ENCODE assay signal across 16 cellular contexts in genomic region chr14:99187858-99188257, GRCh38.
A peak's percentile ranks its signal among the peaks of the same experiment; 100 is the strongest.
DNase-seq lines count a peak whose midpoint lies in the region; ATAC-seq and TF ChIP-seq lines count a peak whose summit lies in the region.
"Had no signal": no experiment of that assay in that cellular context is flagged by ENCODE, and none has a peak within 500 bp of the region (broad histone marks: within the 10 kb centered on the region; RNA-seq: fewer than 3 reads in every experiment).

No MANE protein-coding gene starts in this region.

- 71 to 87% methylated on average over 8 of the region's 8 CpGs for WGBS in sigmoid colon, 2 donors

- TF ChIP-seq POLR2A in sigmoid colon (IDR thresholded peaks at IDR 0.05): no peak

- H3K27ac Mint-ChIP-seq in T-helper 17 cell (peak overlapping the region; percentile 100), nephron progenitor cell (no peak overlapping the region)
- peak overlapping the region; percentile 100 for H3K27ac Mint-ChIP-seq in activated naive CD8-positive, alpha-beta T cell

- no peaks in the 10 kb centered on the region for H3K9me2 ChIP-seq in neural cell (ENCODE audit: insufficient read depth, low read length)

- H3K36me3 ChIP-seq in neural cell (ENCODE audit: insufficient read depth, low read length) (no peaks in the 10 kb centered on the region), sigmoid colon (no peaks in the 10 kb centered on the region)
- H3K36me3 ChIP-seq: gastroesophageal sphincter had no signal

- TF ChIP-seq RAD21 in neural cell (conservative IDR thresholded peaks at IDR 0.05): no peak

- TF ChIP-seq CTCF in neural cell (IDR thresholded peaks at IDR 0.05; ENCODE audit: poor library complexity, severe bottlenecking) (no peak), sigmoid colon (IDR thresholded peaks at IDR 0.05) (no peak), nephron progenitor cell (IDR thresholded peaks at IDR 0.05) (no peak)

- H3F3A ChIP-seq in neural cell (ENCODE audit: insufficient read depth, low read length, poor library complexity, severe bottlenecking): no peaks in the 10 kb centered on the region

- no peaks in the 10 kb centered on the region for H3K9me3 Mint-ChIP-seq in activated naive CD8-positive, alpha-beta T cell (ENCODE audit: low read depth)
- H3K9me3 Mint-ChIP-seq in nephron progenitor cell: no peaks in the 10 kb centered on the region

- H3K9ac ChIP-seq in neural cell (ENCODE audit: low read length): no peak overlapping the region

- no peaks in the 10 kb centered on the region for H3K27me3 ChIP-seq in neural cell (ENCODE audit: insufficient read depth, low read depth, low read length)
- H3K27me3 ChIP-seq in sigmoid colon: no peaks in the 10 kb centered on the region
- H3K27me3 ChIP-seq: gastroesophageal sphincter had no signal

- in situ Hi-C loops in KBM-7 (cut with MboI; ENCODE audit: low pct_unique_long_range_greater_than_20kb, low sequenced_read_pairs): no loop called here

- peaks cover 2% of the 10 kb centered on the region for H3K36me3 Mint-ChIP-seq in T-helper 17 cell (ENCODE audit: low read depth)
- peaks cover 5% of the 10 kb centered on the region for H3K36me3 Mint-ChIP-seq in activated naive CD8-positive, alpha-beta T cell
- no peaks in the 10 kb centered on the region for H3K36me3 Mint-ChIP-seq in nephron progenitor cell (ENCODE audit: low read depth)

- H3K79me2 ChIP-seq in neural cell (replicated peaks; ENCODE audit: insufficient read depth, low read length): peaks cover 92% of the 10 kb centered on the region

- peak overlapping the region; percentile 5 for H3K4me3 ChIP-seq in neural cell (ENCODE audit: low read length)
- H3K4me3 ChIP-seq in sigmoid colon: no peak overlapping the region
- H3K4me3 ChIP-seq: gastroesophageal sphincter, PC-9 had no signal

- intact Hi-C loops in sigmoid colon (cut with DNase I): no loop called here

- H3K4me1 Mint-ChIP-seq in T-helper 17 cell (peaks cover 86% of the 10 kb centered on the region), nephron progenitor cell (peaks cover 33% of the 10 kb centered on the region)
- peaks cover 95% of the 10 kb centered on the region for H3K4me1 Mint-ChIP-seq in activated naive CD8-positive, alpha-beta T cell (ENCODE audit: low read depth)

- H3K4me2 ChIP-seq in neural cell (ENCODE audit: low read length): peak overlapping the region; percentile 5
- H3K4me2 ChIP-seq: PC-9 had no signal

- peaks cover 0 to 18% (median 14%) of the 10 kb centered on the region in 4 donors for H3K4me1 ChIP-seq in sigmoid colon

- H3K9me3 ChIP-seq in T-helper 17 cell (ENCODE audit: control insufficient read depth, low read length, poor library complexity, severe bottlenecking) (no peaks in the 10 kb centered on the region), neural cell (ENCODE audit: low read length) (no peaks in the 10 kb centered on the region), sigmoid colon (no peaks in the 10 kb centered on the region)
- H3K9me3 ChIP-seq: gastroesophageal sphincter had no signal

- DNase-seq in activated CD8-positive, alpha-beta memory T cell treated with anti-CD3 and anti-CD28 coated beads for 24 hours: peak; percentile 56
- DNase-seq in activated CD8-positive, alpha-beta memory T cell treated with anti-CD3 and anti-CD28 coated beads, Interleukin-2, amount 50 U/mL, for 48 hours: no peak
- peak in 1 of 3 donors; percentile 0 for DNase-seq in T-helper 17 cell
- no peak for DNase-seq in KBM-7
- DNase-seq in sigmoid colon: no peak
- no peak for DNase-seq in nephron progenitor cell
- DNase-seq: EL; NCI-H2081; NCI-H774; PC-9; small intestine; stimulated activated naive CD4-positive, alpha-beta T cell treated with Interleukin-2 at 50 U/mL for 16 hours had no signal

- no peak for ATAC-seq in T-helper 17 cell
- ATAC-seq: gastroesophageal sphincter, SK-N-SH treated with all-trans-retinoic acid at 6 μM for 48 hours had no signal

- H3K27me3 Mint-ChIP-seq in T-helper 17 cell (no peaks in the 10 kb centered on the region), nephron progenitor cell (ENCODE audit: low read depth, poor library complexity) (peaks cover 9% of the 10 kb centered on the region)
- no peaks in the 10 kb centered on the region for H3K27me3 Mint-ChIP-seq in activated naive CD8-positive, alpha-beta T cell

- TF ChIP-seq EP300 in neural cell (conservative IDR thresholded peaks at IDR 0.05; ENCODE audit: poor library complexity, severe bottlenecking) (no peak), sigmoid colon (IDR thresholded peaks at IDR 0.05) (no peak)

- no peak overlapping the region for H2AFZ ChIP-seq in neural cell (ENCODE audit: low read depth, low read length)
- H2AFZ ChIP-seq: PC-9 had no signal

- H3K27ac ChIP-seq in neural cell (ENCODE audit: low read length) (no peak overlapping the region), sigmoid colon (no peak overlapping the region)
- H3K27ac ChIP-seq: gastroesophageal sphincter, PC-9 had no signal

- H3K4me3 Mint-ChIP-seq in T-helper 17 cell (peak overlapping the region; percentile 93), nephron progenitor cell (no peak overlapping the region)
- H3K4me3 Mint-ChIP-seq in activated naive CD8-positive, alpha-beta T cell: peak overlapping the region; percentile 78

- H4K20me1 ChIP-seq in neural cell (ENCODE audit: insufficient read depth): peaks cover 93% of the 10 kb centered on the region

TF ChIP-seq in neural cell, 6 proteins besides CTCF, POLR2A, EP300 and RAD21:
- TF ChIP-seq REST (IDR thresholded peaks at IDR 0.05; ENCODE audit: borderline replicate concordance): no peak
- no peak for TF ChIP-seq POLR2AphosphoS5 (IDR thresholded peaks at IDR 0.05)
- TF ChIP-seq TAF1 (IDR thresholded peaks at IDR 0.05; ENCODE audit: low read depth): no peak
- no peak for TF ChIP-seq SMC3 (conservative IDR thresholded peaks at IDR 0.05; ENCODE audit: poor library complexity)
- TF ChIP-seq MXI1 (conservative IDR thresholded peaks at IDR 0.05; ENCODE audit: poor library complexity, severe bottlenecking): no peak
- no peak for TF ChIP-seq EZH2 (IDR thresholded peaks at IDR 0.05; ENCODE audit: borderline replicate concordance, insufficient read depth, low read length, poor library complexity, severe bottlenecking)
